ENCODE assay signal across 17 cellular contexts in genomic region chr2:26430826-26431225, GRCh38. TPM values are rescaled to one million over a fixed set of nuclear protein-coding genes. Genes with fewer than 3 reads are reported as not detected.
DNase-seq lines count a peak whose midpoint lies in the region; ATAC-seq, FAIRE-seq and TF ChIP-seq lines count a peak whose summit lies in the region.
"Had no signal": no experiment of that assay in that cellular context is flagged by ENCODE, and none has a peak within 500 bp of the region (broad histone marks: within the 10 kb centered on the region; RNA-seq: fewer than 3 reads in every experiment).

No MANE protein-coding gene starts in this region.

- no peaks in the 10 kb centered on the region for H3K9me3 ChIP-seq in IMR-90 (ENCODE audit: control insufficient read depth, insufficient read depth, low read length)

- H4K8ac ChIP-seq in IMR-90 (ENCODE audit: low read depth in 2 of 2, low read length in 2 of 2): no peak overlapping the region

- no peaks in the 10 kb centered on the region for H4K20me1 ChIP-seq in IMR-90 (ENCODE audit: insufficient read depth, low read length)

- H3K27me3 Mint-ChIP-seq in activated CD4-positive, alpha-beta memory T cell treated with anti-CD3 and anti-CD28 coated beads for 36 hours: peaks cover 5% of the 10 kb centered on the region

- no peak overlapping the region for H3K27ac ChIP-seq in IMR-90 (ENCODE audit: insufficient read depth, low read length)
- H3K27ac ChIP-seq: 22Rv1, C4-2B had no signal

- no peak overlapping the region for H2BK5ac ChIP-seq in IMR-90 (ENCODE audit: low read depth, low read length, poor library complexity, severe bottlenecking)

- H3K18ac ChIP-seq in IMR-90 (ENCODE audit: low read depth, low read length): no peak overlapping the region

- BruUV-seq in IMR-90 (replicated peaks; lab: Mats Ljungman, UMichigan): no TSS peak

- POLR2A ChIA-PET in IMR-90 (lab: Charles Lee; ENCODE audit: unreplicated experiment): no interaction called here
- POLR2A ChIA-PET in activated CD4-positive, alpha-beta memory T cell treated with anti-CD3 and anti-CD28 coated beads for 36 hours (lab: Charles Lee): no interaction called here

- no peak overlapping the region for H3K4me3 Mint-ChIP-seq in activated CD4-positive, alpha-beta memory T cell treated with anti-CD3 and anti-CD28 coated beads for 36 hours

- H4K5ac ChIP-seq in IMR-90 (ENCODE audit: low read depth, low read length): no peak overlapping the region

- no peak overlapping the region for H2BK120ac ChIP-seq in IMR-90 (ENCODE audit: low read depth, low read length)

- no peaks in the 10 kb centered on the region for H3K9me1 ChIP-seq in IMR-90 (ENCODE audit: insufficient read depth, low read length)

- H3K36me3 Mint-ChIP-seq in activated CD4-positive, alpha-beta memory T cell treated with anti-CD3 and anti-CD28 coated beads for 36 hours: no peaks in the 10 kb centered on the region

- no CpG with 5 or more reads among the region's 7 CpGs for WGBS in IMR-90 (ENCODE audit: extremely low coverage in 2 of 2, insufficient read length in 1 of 2), 2 experiments

- H3K56ac ChIP-seq in IMR-90 (ENCODE audit: extremely low read depth, insufficient read depth, low read length): no peak overlapping the region

- no peak overlapping the region for H2BK15ac ChIP-seq in IMR-90 (ENCODE audit: low read depth, low read length)

- H2BK20ac ChIP-seq in IMR-90 (ENCODE audit: low read depth, low read length): no peak overlapping the region

- no peak for FAIRE-seq in bronchial epithelial cell (lab: Jason Lieb, UNC)
- FAIRE-seq: G401.6, RCC 7860 had no signal

- H3K79me1 ChIP-seq in IMR-90 (ENCODE audit: low read depth in 1 of 2, low read length in 2 of 2): no peaks in the 10 kb centered on the region

- H3K4me3 ChIP-seq in IMR-90 (ENCODE audit: insufficient read depth, low read depth, low read length) (no peak overlapping the region), bronchial epithelial cell (ENCODE audit: low read depth, low read length) (no peak overlapping the region), foreskin fibroblast (ENCODE audit: low read depth in 1 of 2, low read length in 2 of 2) (no peak overlapping the region)

- H3K23ac ChIP-seq in IMR-90 (ENCODE audit: low read depth, low read length): no peak overlapping the region

- intact Hi-C loops in IMR-90 (cut with micrococcal nuclease): no loop called here
- intact Hi-C loops in activated CD4-positive, alpha-beta memory T cell treated with anti-CD3 and anti-CD28 coated beads for 36 hours (cut with micrococcal nuclease): no loop called here

- H3K9ac ChIP-seq in IMR-90 (ENCODE audit: low read depth, low read length): no peak overlapping the region

- no peak overlapping the region for H3K4ac ChIP-seq in IMR-90 (ENCODE audit: low read depth, low read length)

- no peak for TF ChIP-seq RAD21 in IMR-90 (IDR thresholded peaks at IDR 0.05; ENCODE audit: low read length)

- no peaks in the 10 kb centered on the region for H3K4me1 Mint-ChIP-seq in activated CD4-positive, alpha-beta memory T cell treated with anti-CD3 and anti-CD28 coated beads for 36 hours (ENCODE audit: low read depth)

- H3K27me3 ChIP-seq in IMR-90 (ENCODE audit: control insufficient read depth, insufficient read depth, low read length) (peaks cover 14% of the 10 kb centered on the region), bronchial epithelial cell (ENCODE audit: control insufficient read depth, insufficient read depth, low read length) (peaks cover 2% of the 10 kb centered on the region)

- no peak overlapping the region for H3K14ac ChIP-seq in IMR-90 (replicated peaks; ENCODE audit: low read depth, low read length)

- TF ChIP-seq CTCF in IMR-90 (conservative IDR thresholded peaks at IDR 0.05; ENCODE audit: low read depth, low read length): no peak
- no peak for TF ChIP-seq CTCF in bronchial epithelial cell (IDR thresholded peaks at IDR 0.05; ENCODE audit: insufficient read depth, low read length, severe bottlenecking)
- no peak for TF ChIP-seq CTCF in foreskin fibroblast (IDR thresholded peaks at IDR 0.05; ENCODE audit: low read depth, low read length)

- H3K4me2 ChIP-seq in IMR-90 (ENCODE audit: low read depth, low read length): no peak overlapping the region

- no peak for TF ChIP-seq POLR2A in IMR-90 (IDR thresholded peaks at IDR 0.05; ENCODE audit: low read depth, low read length)

- peak; percentile 20 for DNase-seq in AG08395 (ENCODE audit: low spot score)
- DNase-seq in IMR-90: peak; percentile 41
- DNase-seq in bronchial epithelial cell (ENCODE audit: low read depth): peak; percentile 20
- DNase-seq in foreskin fibroblast: peak; percentile 14 to 44
- DNase-seq in activated CD4-positive, alpha-beta memory T cell treated with anti-CD3 and anti-CD28 coated beads for 36 hours: no peak
- no peak for DNase-seq in left lobe of liver (ENCODE audit: low spot score)
- no peak for DNase-seq in central memory CD4-positive, alpha-beta T cell
- no peak for DNase-seq in NCI-H774 (lab: John Stamatoyannopoulos, UW)
- DNase-seq: GOT3, Kasumi-1, NCI-H1930, NCI-H2171 had no signal

- H3K27ac Mint-ChIP-seq in activated CD4-positive, alpha-beta memory T cell treated with anti-CD3 and anti-CD28 coated beads for 36 hours: no peak overlapping the region

- ATAC-seq in IMR-90 (ENCODE audit: low read depth) (no peak), left lobe of liver (no peak)

- no peaks in the 10 kb centered on the region for H3K9me3 Mint-ChIP-seq in activated CD4-positive, alpha-beta memory T cell treated with anti-CD3 and anti-CD28 coated beads for 36 hours

- no peak overlapping the region for H2AK9ac ChIP-seq in IMR-90 (replicated peaks; ENCODE audit: low read depth, low read length, poor library complexity)

- no peak overlapping the region for H4K91ac ChIP-seq in IMR-90 (ENCODE audit: insufficient read depth, low read depth, low read length)

- CTCF ChIA-PET in IMR-90 (lab: Yijun Ruan, JAX): no interaction called here
- CTCF ChIA-PET in activated CD4-positive, alpha-beta memory T cell treated with anti-CD3 and anti-CD28 coated beads for 36 hours (lab: Charles Lee): no interaction called here

- in situ Hi-C loops in IMR-90 (cut with MboI; ENCODE audit: low sequenced_read_pairs): no loop called here

- H3K36me3 ChIP-seq in IMR-90 (ENCODE audit: control insufficient read depth, insufficient read depth, low read length): no peaks in the 10 kb centered on the region
- no peaks in the 10 kb centered on the region for H3K36me3 ChIP-seq in bronchial epithelial cell (ENCODE audit: control insufficient read depth, insufficient read depth, low read length)

- dilution Hi-C loops in IMR-90 (cut with HindIII; ENCODE audit: low sequenced_read_pairs, unreplicated experiment): no loop called here

- H3K4me1 ChIP-seq in IMR-90 (ENCODE audit: control insufficient read depth, insufficient read depth, low read length): no peaks in the 10 kb centered on the region

- no peak overlapping the region for H2AFZ ChIP-seq in IMR-90 (replicated peaks; ENCODE audit: low read length, poor library complexity)

- no peak overlapping the region for H2AK5ac ChIP-seq in IMR-90 (ENCODE audit: low read depth, low read length)

TF ChIP-seq in IMR-90, 13 proteins besides CTCF, POLR2A, EP300 and RAD21:
- no peak for TF ChIP-seq BHLHE40 (IDR thresholded peaks at IDR 0.05; ENCODE audit: low read depth, low read length)
- TF ChIP-seq ELK1 (IDR thresholded peaks at IDR 0.05; ENCODE audit: borderline replicate concordance, low read depth, low read length): no peak
- TF ChIP-seq USF2 (IDR thresholded peaks at IDR 0.05; ENCODE audit: low read depth, low read length): no peak
- peak; percentile 70 for TF ChIP-seq CEBPB (IDR thresholded peaks at IDR 0.05; ENCODE audit: low read depth, low read length)
- no peak for TF ChIP-seq MXI1 (IDR thresholded peaks at IDR 0.05; ENCODE audit: borderline replicate concordance, low read depth, low read length)
- no peak for TF ChIP-seq SMC3 (IDR thresholded peaks at IDR 0.05; ENCODE audit: low read depth, low read length)
- TF ChIP-seq CHD1 (IDR thresholded peaks at IDR 0.05; ENCODE audit: low read depth, low read length): no peak
- no peak for TF ChIP-seq FOS (IDR thresholded peaks at IDR 0.05; ENCODE audit: low read depth, low read length)

RNA-seq across cellular contexts. Expression of gene DRC1, which starts 29.1 kb away (rescaled TPM):
- total RNA-seq in IMR-90 (2012; rRNA removed): under 0.01 and 0.18 TPM in 2 replicates
- not detected in 2 replicates for polyA plus RNA-seq in IMR-90 (2012; rRNA removed)
- 0.01 TPM in 1 of 2 replicates, not detected in the other for polyA plus RNA-seq in IMR-90 (2012; cell fraction: cytosol; rRNA removed)
- 0.05 TPM in 1 of 2 replicates, not detected in the other for polyA plus RNA-seq in IMR-90 (2012; cell fraction: nucleus; rRNA removed; ENCODE audit: low replicate concordance)
- total RNA-seq in bronchial epithelial cell: 0.38 TPM in 1 of 2 replicates, not detected in the other
- total RNA-seq in activated CD4-positive, alpha-beta memory T cell treated with anti-CD3 and anti-CD28 coated beads for 36 hours: not detected
- not detected for total RNA-seq in left lobe of liver
- total RNA-seq: NCI-H460 had no signal

RNA-seq across cellular contexts. Expression of gene OTOF, which starts 47.1 kb away (rescaled TPM):
- not detected in 2 replicates for total RNA-seq in IMR-90 (2012; rRNA removed)
- 0.03 TPM in 1 of 2 replicates, not detected in the other for polyA plus RNA-seq in IMR-90 (2012; rRNA removed)
- polyA plus RNA-seq in IMR-90 (2012; cell fraction: cytosol; rRNA removed): 0.01 and 0.02 TPM in 2 replicates
- polyA plus RNA-seq in IMR-90 (2012; cell fraction: nucleus; rRNA removed; ENCODE audit: low replicate concordance): 0.05 and 0.16 TPM in 2 replicates
- total RNA-seq in bronchial epithelial cell: not detected in 2 replicates
- 1 to 10 TPM; 1.6 to 1.9 TPM for total RNA-seq in activated CD4-positive, alpha-beta memory T cell treated with anti-CD3 and anti-CD28 coated beads for 36 hours
- 0.05 TPM for total RNA-seq in left lobe of liver
- total RNA-seq: NCI-H460 had no signal

Comparison
In these comparisons a context has a peak if more than half of its experiments do, and no peak if none do; other contexts are left out.
1. DNase-seq: peak in AG08395 (single experiment), IMR-90 (single experiment), bronchial epithelial cell (single experiment) and foreskin fibroblast (2 of 2); none in activated CD4-positive, alpha-beta memory T cell treated with anti-CD3 and anti-CD28 coated beads for 36 hours (single experiment), left lobe of liver (single experiment), central memory CD4-positive, alpha-beta T cell (single experiment) and NCI-H774 (single experiment).